In the genomic region with DNA sequence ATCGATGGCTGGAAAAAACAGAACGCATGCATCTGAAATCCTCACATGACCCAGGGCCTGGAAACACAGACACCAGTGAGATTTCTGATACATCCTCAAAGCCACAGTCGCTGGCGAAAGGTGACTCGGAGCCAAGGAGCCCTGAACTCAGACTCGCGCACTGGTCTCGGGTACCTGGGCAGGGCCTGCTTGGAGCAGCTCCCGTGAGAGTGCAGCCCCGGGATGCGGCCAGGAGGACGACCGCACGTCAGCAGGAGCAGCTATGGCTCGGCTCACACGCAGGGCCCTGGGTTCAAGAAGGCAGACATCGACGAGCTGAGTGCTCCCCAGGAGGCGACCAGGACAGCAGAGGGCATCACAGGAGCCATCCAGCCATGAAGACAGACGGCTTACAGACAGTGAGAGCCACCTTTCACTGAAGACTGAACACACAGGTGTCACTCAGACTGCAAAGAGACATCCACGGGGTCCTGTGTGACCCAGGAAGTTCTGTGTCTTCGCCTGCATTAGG, we compare ENCODE assay signal across 11 cellular contexts.
DNase-seq lines count a peak whose midpoint lies in the region; ATAC-seq lines count a peak whose summit lies in the region.
"Had no signal": no experiment of that assay in that cellular context is flagged by ENCODE, and none has a peak within 500 bp of the region (broad histone marks: within the 10 kb centered on the region; RNA-seq: fewer than 3 reads in every experiment).

No MANE protein-coding gene starts in this region.

- 95 to 96% methylated on average over 22 of the region's 22 CpGs for WGBS in aorta, 2 donors

- no peaks in the 10 kb centered on the region for H3K4me1 ChIP-seq in aorta (ENCODE audit: control insufficient read depth in 1 of 2, insufficient read depth in 2 of 2, low read length in 2 of 2)
- H3K4me1 ChIP-seq in effector memory CD4-positive, alpha-beta T cell (ENCODE audit: control insufficient read depth, insufficient read depth, low read length, poor library complexity, severe bottlenecking) = no peaks in the 10 kb centered on the region

- ATAC-seq in Right ventricle myocardium superior (ENCODE audit: poor library complexity) (no peak), aorta (ENCODE audit: low FRiP score) (no peak)
- ATAC-seq in natural killer cell treated with Interleukin-12 subunit alpha and Interleukin-12 subunit beta and Interleukin-15 and Interleukin-18, amount 100 ng/mL, for 72 hours = no peak
- ATAC-seq: GM23338 had no signal

- H3K27ac Mint-ChIP-seq in activated naive CD4-positive, alpha-beta T cell treated with anti-CD3 and anti-CD28 coated beads, Interleukin-2, amount 50 U/mL, for 24 hours = peak overlapping the region; percentile 68
- H3K27ac Mint-ChIP-seq in natural killer cell treated with Interleukin-12 subunit alpha and Interleukin-12 subunit beta and Interleukin-15 and Interleukin-18, amount 100 ng/mL, for 72 hours = no peak overlapping the region
- H3K27ac Mint-ChIP-seq: activated CD4-positive, alpha-beta memory T cell treated with anti-CD3 and anti-CD28 coated beads, Interleukin-2, amount 10 ng/mL, durations not matched to agents 7 days and 5 days; GM23338 had no signal

- no peaks in the 10 kb centered on the region for H3K9me3 Mint-ChIP-seq in activated naive CD4-positive, alpha-beta T cell treated with anti-CD3 and anti-CD28 coated beads, Interleukin-2, amount 50 U/mL, for 24 hours
- no peaks in the 10 kb centered on the region for H3K9me3 Mint-ChIP-seq in natural killer cell treated with Interleukin-12 subunit alpha and Interleukin-12 subunit beta and Interleukin-15 and Interleukin-18, amount 100 ng/mL, for 72 hours
- H3K9me3 Mint-ChIP-seq: activated CD4-positive, alpha-beta memory T cell treated with anti-CD3 and anti-CD28 coated beads, Interleukin-2, amount 10 ng/mL, durations not matched to agents 7 days and 5 days; GM23338 had no signal

- H3K4me3 Mint-ChIP-seq in activated naive CD4-positive, alpha-beta T cell treated with anti-CD3 and anti-CD28 coated beads, Interleukin-2, amount 50 U/mL, for 24 hours = no peak overlapping the region
- no peak overlapping the region for H3K4me3 Mint-ChIP-seq in natural killer cell treated with Interleukin-12 subunit alpha and Interleukin-12 subunit beta and Interleukin-15 and Interleukin-18, amount 100 ng/mL, for 72 hours
- H3K4me3 Mint-ChIP-seq: activated CD4-positive, alpha-beta memory T cell treated with anti-CD3 and anti-CD28 coated beads, Interleukin-2, amount 10 ng/mL, durations not matched to agents 7 days and 5 days; GM23338 had no signal

- intact Hi-C loops in Right ventricle myocardium superior (cut with DNase I) (no loop called here), aorta (cut with DNase I) (no loop called here)

- H3K27me3 ChIP-seq in aorta (ENCODE audit: control insufficient read depth in 1 of 2, insufficient read depth in 2 of 2, low read length in 1 of 2) = no peaks in the 10 kb centered on the region
- H3K27me3 ChIP-seq in effector memory CD4-positive, alpha-beta T cell (replicated peaks; ENCODE audit: control insufficient read depth, insufficient read depth, low read length, poor library complexity, severe bottlenecking) = no peaks in the 10 kb centered on the region

- H3K4me1 Mint-ChIP-seq in activated naive CD4-positive, alpha-beta T cell treated with anti-CD3 and anti-CD28 coated beads, Interleukin-2, amount 50 U/mL, for 24 hours = peaks cover 6% of the 10 kb centered on the region
- peaks cover 19 to 27% of the 10 kb centered on the region in 2 donors for H3K4me1 Mint-ChIP-seq in natural killer cell treated with Interleukin-12 subunit alpha and Interleukin-12 subunit beta and Interleukin-15 and Interleukin-18, amount 100 ng/mL, for 72 hours (ENCODE audit: low read depth in 2 of 2)
- H3K4me1 Mint-ChIP-seq: activated CD4-positive, alpha-beta memory T cell treated with anti-CD3 and anti-CD28 coated beads, Interleukin-2, amount 10 ng/mL, durations not matched to agents 7 days and 5 days; GM23338 had no signal

- no peaks in the 10 kb centered on the region for H3K9me3 ChIP-seq in aorta (ENCODE audit: control insufficient read depth, low read length)
- H3K9me3 ChIP-seq in effector memory CD4-positive, alpha-beta T cell (ENCODE audit: control insufficient read depth, low read length) = no peaks in the 10 kb centered on the region

- H3K27ac ChIP-seq in aorta (ENCODE audit: low read depth in 1 of 2, low read length in 2 of 2) = no peak overlapping the region
- no peak overlapping the region for H3K27ac ChIP-seq in effector memory CD4-positive, alpha-beta T cell (ENCODE audit: insufficient read depth, low read length, poor library complexity, severe bottlenecking)

- no peaks in the 10 kb centered on the region for H3K27me3 Mint-ChIP-seq in activated naive CD4-positive, alpha-beta T cell treated with anti-CD3 and anti-CD28 coated beads, Interleukin-2, amount 50 U/mL, for 24 hours
- H3K27me3 Mint-ChIP-seq in natural killer cell treated with Interleukin-12 subunit alpha and Interleukin-12 subunit beta and Interleukin-15 and Interleukin-18, amount 100 ng/mL, for 72 hours = peaks cover 0 to 11% of the 10 kb centered on the region in 2 donors
- H3K27me3 Mint-ChIP-seq: activated CD4-positive, alpha-beta memory T cell treated with anti-CD3 and anti-CD28 coated beads, Interleukin-2, amount 10 ng/mL, durations not matched to agents 7 days and 5 days had no signal

- H3K36me3 ChIP-seq in aorta (ENCODE audit: control insufficient read depth in 1 of 2, insufficient read depth in 2 of 2, low read length in 1 of 2) = no peaks in the 10 kb centered on the region
- H3K36me3 ChIP-seq in effector memory CD4-positive, alpha-beta T cell (ENCODE audit: control insufficient read depth, insufficient read depth, low read length) = no peaks in the 10 kb centered on the region

- H3K4me3 ChIP-seq in aorta (ENCODE audit: low read length in 2 of 2) = no peak overlapping the region
- no peak overlapping the region for H3K4me3 ChIP-seq in effector memory CD4-positive, alpha-beta T cell (ENCODE audit: insufficient read depth, low read depth, low read length, poor library complexity, severe bottlenecking)
- H3K4me3 ChIP-seq: GM23338 had no signal

- no peak for DNase-seq in activated naive CD4-positive, alpha-beta T cell (lab: John Stamatoyannopoulos, UW)
- DNase-seq in Right ventricle myocardium superior (peak; percentile 32), aorta (peak; percentile 21 to 68), NCI-H1417 treated with DMSO at 0.1 percent for 48 hours (lab: John Stamatoyannopoulos, UW) (no peak), ureter (ENCODE audit: low spot score) (no peak)
- DNase-seq in natural killer cell treated with Interleukin-12 subunit alpha and Interleukin-12 subunit beta and Interleukin-15 and Interleukin-18, amount 100 ng/mL, for 72 hours (ENCODE audit: low spot score) = peak; percentile 56
- DNase-seq in effector memory CD4-positive, alpha-beta T cell = no peak
- DNase-seq: activated CD4-positive, alpha-beta memory T cell treated with anti-CD3 and anti-CD28 coated beads, Interleukin-2, amount 10 ng/mL, durations not matched to agents 7 days and 5 days; stimulated activated CD4-positive, alpha-beta T cell treated with anti-CD3 and anti-CD28 coated beads, Interleukin-4, amount 100 ng/mL, for 24 hours had no signal

- no peaks in the 10 kb centered on the region for H3K36me3 Mint-ChIP-seq in activated naive CD4-positive, alpha-beta T cell treated with anti-CD3 and anti-CD28 coated beads, Interleukin-2, amount 50 U/mL, for 24 hours
- H3K36me3 Mint-ChIP-seq in natural killer cell treated with Interleukin-12 subunit alpha and Interleukin-12 subunit beta and Interleukin-15 and Interleukin-18, amount 100 ng/mL, for 72 hours = no peaks in the 10 kb centered on the region

Comparison
In these comparisons a context has a peak if more than half of its experiments do, and no peak if none do; other contexts are left out.
1. DNase-seq: peak in Right ventricle myocardium superior (single experiment), natural killer cell treated with Interleukin-12 subunit alpha and Interleukin-12 subunit beta and Interleukin-15 and Interleukin-18, amount 100 ng/mL, for 72 hours (single experiment) and aorta (2 of 2); none in activated naive CD4-positive, alpha-beta T cell (0 of 4), NCI-H1417 treated with DMSO at 0.1 percent for 48 hours (single experiment), ureter (single experiment) and effector memory CD4-positive, alpha-beta T cell (0 of 3).